ENCODE assay signal across 9 cellular contexts in the genomic region with DNA sequence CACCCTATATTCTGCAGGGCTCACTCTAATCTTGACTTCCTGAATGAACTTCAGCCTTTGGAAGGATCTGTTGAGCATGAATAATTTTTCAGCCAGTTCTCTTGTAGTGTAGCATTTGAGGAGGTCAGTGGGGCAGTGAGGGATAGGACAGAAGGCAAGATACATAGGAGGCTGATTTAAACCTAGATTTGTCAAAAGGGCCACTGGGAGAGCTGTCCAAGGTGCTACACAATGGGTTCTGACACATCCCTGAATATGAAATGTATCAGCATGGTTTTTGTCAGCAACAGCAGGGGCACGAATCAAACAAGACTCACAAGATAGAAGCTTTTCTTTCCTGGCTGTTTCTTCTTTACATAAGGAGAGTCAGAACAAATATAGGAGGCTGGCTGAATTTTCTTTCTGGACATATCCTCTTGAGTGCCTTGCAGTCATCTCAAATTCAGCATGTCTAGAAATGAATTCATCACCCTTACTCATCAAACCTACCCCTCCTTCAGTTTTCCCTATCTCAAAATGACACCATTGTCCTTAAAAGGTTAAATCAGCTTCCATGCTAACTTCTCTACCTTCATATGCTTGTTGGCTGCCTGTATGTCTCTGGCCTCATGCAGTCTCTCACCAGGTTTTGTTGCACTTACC.
DNase-seq lines count a peak whose midpoint lies in the region; FAIRE-seq and TF ChIP-seq lines count a peak whose summit lies in the region.
"Had no signal": no experiment of that assay in that cellular context is flagged by ENCODE, and none has a peak within 500 bp of the region (broad histone marks: within the 10 kb centered on the region; RNA-seq: fewer than 3 reads in every experiment).

No MANE protein-coding gene starts in this region.

- DNase-seq in SIG-M5 treated with dmso at 0.1 percent for 504 hours (lab: John Stamatoyannopoulos, UW; ENCODE audit: unreplicated experiment): peak; percentile 25
- no peak for DNase-seq in SIG-M5 (lab: John Stamatoyannopoulos, UW)
- DNase-seq in NAMALWA (ENCODE audit: low spot score): peak; percentile 38
- DNase-seq in cardiac fibroblast (ENCODE audit: low read depth in 2 of 2): peak; percentile 28 to 66
- DNase-seq in myocyte (ENCODE audit: low read depth): peak; percentile 84
- DNase-seq in NCI-H69 (lab: John Stamatoyannopoulos, UW): no peak
- no peak for DNase-seq in GM12892 (ENCODE audit: insufficient read length)
- no peak for DNase-seq in activated gamma-delta T cell (lab: John Stamatoyannopoulos, UW)

- no peak for TF ChIP-seq POLR2A in GM12892 (IDR thresholded peaks at IDR 0.05; ENCODE audit: low read depth, low read length)

- FAIRE-seq in GM12892 (lab: Jason Lieb, UNC): no peak

- no peak overlapping the region for H3K4me3 ChIP-seq in cardiac fibroblast (replicated peaks in 1 of 2; ENCODE audit: low read depth in 2 of 2, low read length in 2 of 2)
- H3K4me3 ChIP-seq: suprapubic skin had no signal

- no peak for TF ChIP-seq CTCF in cardiac fibroblast (IDR thresholded peaks at IDR 0.05; ENCODE audit: low read depth, low read length)

Comparison
In these comparisons a context has a peak if more than half of its experiments do, and no peak if none do; other contexts are left out.
1. DNase-seq: peak in SIG-M5 treated with dmso at 0.1 percent for 504 hours (single experiment), NAMALWA (single experiment), cardiac fibroblast (2 of 2) and myocyte (single experiment); none in SIG-M5 (single experiment), NCI-H69 (single experiment), GM12892 (single experiment) and activated gamma-delta T cell (single experiment).